In genomic region chr14:68792022-68792829, GRCh38 we compare ENCODE assay signal across 2 cellular contexts.
TF ChIP-seq lines count a peak whose summit lies in the region.

No MANE protein-coding gene starts in this region.

TF ChIP-seq in K562, 482 proteins besides CTCF, POLR2A, EP300 and RAD21 (continued from another document and continues in another):
- no peak for TF ChIP-seq HDAC3 (IDR thresholded peaks at IDR 0.05; ENCODE audit: borderline replicate concordance, partially characterized antibody)
- TF ChIP-seq, protein P1, sequence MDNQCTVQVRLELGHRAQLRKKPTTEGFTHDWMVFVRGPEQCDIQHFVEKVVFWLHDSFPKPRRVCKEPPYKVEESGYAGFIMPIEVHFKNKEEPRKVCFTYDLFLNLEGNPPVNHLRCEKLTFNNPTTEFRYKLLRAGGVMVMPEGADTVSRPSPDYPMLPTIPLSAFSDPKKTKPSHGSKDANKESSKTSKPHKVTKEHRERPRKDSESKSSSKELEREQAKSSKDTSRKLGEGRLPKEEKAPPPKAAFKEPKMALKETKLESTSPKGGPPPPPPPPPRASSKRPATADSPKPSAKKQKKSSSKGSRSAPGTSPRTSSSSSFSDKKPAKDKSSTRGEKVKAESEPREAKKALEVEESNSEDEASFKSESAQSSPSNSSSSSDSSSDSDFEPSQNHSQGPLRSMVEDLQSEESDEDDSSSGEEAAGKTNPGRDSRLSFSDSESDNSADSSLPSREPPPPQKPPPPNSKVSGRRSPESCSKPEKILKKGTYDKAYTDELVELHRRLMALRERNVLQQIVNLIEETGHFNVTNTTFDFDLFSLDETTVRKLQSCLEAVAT (IDR thresholded peaks at IDR 0.05): 0 out of 4 replicates have a peak, but pooled peaks of 1 of the 2 experiments have one; percentile 16
- TF ChIP-seq ZNF583 (CRISPR knock-in tag; IDR thresholded peaks at IDR 0.05): no peak
- 0 out of 4 replicates have a peak, but pooled peaks of 1 of the 2 experiments have one; percentile 23 for TF ChIP-seq SIN3A (IDR thresholded peaks at IDR 0.05; ENCODE audit: borderline replicate concordance in 2 of 2, control insufficient read depth in 1 of 2, low read depth in 2 of 2, low read length in 2 of 2)
- TF ChIP-seq, protein P2, sequence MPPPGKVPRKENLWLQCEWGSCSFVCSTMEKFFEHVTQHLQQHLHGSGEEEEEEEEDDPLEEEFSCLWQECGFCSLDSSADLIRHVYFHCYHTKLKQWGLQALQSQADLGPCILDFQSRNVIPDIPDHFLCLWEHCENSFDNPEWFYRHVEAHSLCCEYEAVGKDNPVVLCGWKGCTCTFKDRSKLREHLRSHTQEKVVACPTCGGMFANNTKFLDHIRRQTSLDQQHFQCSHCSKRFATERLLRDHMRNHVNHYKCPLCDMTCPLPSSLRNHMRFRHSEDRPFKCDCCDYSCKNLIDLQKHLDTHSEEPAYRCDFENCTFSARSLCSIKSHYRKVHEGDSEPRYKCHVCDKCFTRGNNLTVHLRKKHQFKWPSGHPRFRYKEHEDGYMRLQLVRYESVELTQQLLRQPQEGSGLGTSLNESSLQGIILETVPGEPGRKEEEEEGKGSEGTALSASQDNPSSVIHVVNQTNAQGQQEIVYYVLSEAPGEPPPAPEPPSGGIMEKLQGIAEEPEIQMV (tag; conservative IDR thresholded peaks at IDR 0.05; ENCODE audit: low read depth): no peak
- no peak for TF ChIP-seq MIER1 (IDR thresholded peaks at IDR 0.05; ENCODE audit: low read depth)
- no peak for TF ChIP-seq ZNF766 (CRISPR knock-in tag; conservative IDR thresholded peaks at IDR 0.05)
- TF ChIP-seq POLR3A (IDR thresholded peaks at IDR 0.05; ENCODE audit: borderline replicate concordance, extremely low read depth, insufficient read depth, insufficient read length): no peak
- TF ChIP-seq RB1 (IDR thresholded peaks at IDR 0.05; ENCODE audit: low read depth): no peak
- TF ChIP-seq, protein P3, sequence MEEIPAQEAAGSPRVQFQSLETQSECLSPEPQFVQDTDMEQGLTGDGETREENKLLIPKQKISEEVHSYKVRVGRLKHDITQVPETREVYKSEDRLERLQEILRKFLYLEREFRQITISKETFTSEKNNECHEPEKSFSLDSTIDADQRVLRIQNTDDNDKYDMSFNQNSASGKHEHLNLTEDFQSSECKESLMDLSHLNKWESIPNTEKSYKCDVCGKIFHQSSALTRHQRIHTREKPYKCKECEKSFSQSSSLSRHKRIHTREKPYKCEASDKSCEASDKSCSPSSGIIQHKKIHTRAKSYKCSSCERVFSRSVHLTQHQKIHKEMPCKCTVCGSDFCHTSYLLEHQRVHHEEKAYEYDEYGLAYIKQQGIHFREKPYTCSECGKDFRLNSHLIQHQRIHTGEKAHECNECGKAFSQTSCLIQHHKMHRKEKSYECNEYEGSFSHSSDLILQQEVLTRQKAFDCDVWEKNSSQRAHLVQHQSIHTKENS (CRISPR knock-in tag; IDR thresholded peaks at IDR 0.05): no peak
- TF ChIP-seq, protein P4, sequence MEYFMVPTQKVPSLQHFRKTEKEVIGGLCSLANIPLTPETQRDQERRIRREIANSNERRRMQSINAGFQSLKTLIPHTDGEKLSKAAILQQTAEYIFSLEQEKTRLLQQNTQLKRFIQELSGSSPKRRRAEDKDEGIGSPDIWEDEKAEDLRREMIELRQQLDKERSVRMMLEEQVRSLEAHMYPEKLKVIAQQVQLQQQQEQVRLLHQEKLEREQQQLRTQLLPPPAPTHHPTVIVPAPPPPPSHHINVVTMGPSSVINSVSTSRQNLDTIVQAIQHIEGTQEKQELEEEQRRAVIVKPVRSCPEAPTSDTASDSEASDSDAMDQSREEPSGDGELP (CRISPR knock-in tag; IDR thresholded peaks at IDR 0.05; ENCODE audit: borderline replicate concordance): 0 out of 2 replicates have a peak, but pooled peaks have one; percentile 1
- no peak for TF ChIP-seq CEBPB (tag; IDR thresholded peaks at IDR 0.05)
- no peak for TF ChIP-seq ESRRB (CRISPR knock-in tag; IDR thresholded peaks at IDR 0.05; ENCODE audit: borderline replicate concordance)
- no peak for TF ChIP-seq HDAC8 (tag; IDR thresholded peaks at IDR 0.05)
- TF ChIP-seq ZSCAN32 (CRISPR knock-in tag; IDR thresholded peaks at IDR 0.05): no peak
- no peak for TF ChIP-seq BCLAF1 (IDR thresholded peaks at IDR 0.05; ENCODE audit: borderline replicate concordance in 1 of 2, control insufficient read depth in 1 of 2, low read depth in 2 of 2, low read length in 1 of 2)
- TF ChIP-seq CHD2 (IDR thresholded peaks at IDR 0.05; ENCODE audit: low read depth, low read length): peak; percentile 39; the same call in 1 of the 2 replicates
- no peak for TF ChIP-seq THRA (IDR thresholded peaks at IDR 0.05)
- peak; percentile 51 for TF ChIP-seq RBFOX2 (IDR thresholded peaks at IDR 0.05; ENCODE audit: low read depth, low read length)

TF ChIP-seq in liver, 16 proteins besides CTCF, POLR2A, EP300 and RAD21:
- TF ChIP-seq REST (IDR thresholded peaks at IDR 0.05): no peak
- TF ChIP-seq HNF4A (conservative IDR thresholded peaks at IDR 0.05): peak in 1 of 2 donors; percentile 3
